ENCODE assay signal across 27 cellular contexts in genomic region chr2:232584238-232584637, GRCh38. TPM values are rescaled to one million over a fixed set of nuclear protein-coding genes. Genes with fewer than 3 reads are reported as not detected.
"Had no signal": no experiment of that assay in that cellular context is flagged by ENCODE, and none has a peak within 500 bp of the region (broad histone marks: within the 10 kb centered on the region; RNA-seq: fewer than 3 reads in every experiment).

No MANE protein-coding gene starts in this region.

- H3K36me3 ChIP-seq: breast epithelium had no signal

- H3K4me2 ChIP-seq: SK-N-SH had no signal

- DNase-seq: activated CD4-positive, alpha-beta T cell treated with anti-CD3 and anti-CD28 coated beads, Interleukin-2, amount 10 ng/mL, durations not matched to agents 24 days and 14 days; activated CD4-positive, alpha-beta T cell treated with anti-CD3 and anti-CD28 coated beads, Interleukin-2, amount 50 U/mL, for 4 hours; activated CD8-positive, alpha-beta T cell treated with anti-CD3 and anti-CD28 coated beads for 36 hours; activated gamma-delta T cell; activated naive CD4-positive, alpha-beta T cell treated with Interleukin-2 at 50 U/mL for 16 hours; activated T-cell treated with anti-CD3 and anti-CD28 coated beads, Interleukin-2, amount 50 U/mL, for 1 hour; adrenal gland; body of pancreas; NCI-H1092 treated with DMSO at 0.1 percent for 48 hours; NCI-H1417; NCI-H146; NCI-H187 treated with DMSO at 0.1 percent for 48 hours; NCI-H226; NCI-H446 treated with DMSO at 0.1 percent for 48 hours; NCI-H526; OCI-M1; Right ventricle myocardium superior; SK-N-SH had no signal

- H3K27ac ChIP-seq: adrenal gland, body of pancreas, breast epithelium, SJSA1 had no signal

- H3K4me3 ChIP-seq: adrenal gland, body of pancreas, breast epithelium, SJSA1 had no signal

- H3K27me3 ChIP-seq: adrenal gland, body of pancreas, breast epithelium, SJSA1 had no signal

- H3K9ac ChIP-seq: SK-N-SH had no signal

- FAIRE-seq: astrocyte, TTC549 had no signal

- H3K4me1 ChIP-seq: breast epithelium, SJSA1 had no signal

- H3K9me3 ChIP-seq: adrenal gland, body of pancreas, breast epithelium, SJSA1, SK-N-SH had no signal

- ATAC-seq: activated CD8-positive, alpha-beta T cell treated with anti-CD3 and anti-CD28 coated beads for 36 hours; activated naive CD4-positive, alpha-beta T cell treated with anti-CD3 and anti-CD28 coated beads, Interleukin-2, amount 50 U/mL, for 72 hours; body of pancreas had no signal

RNA-seq across cellular contexts. Expression of gene CHRNG, which starts 44.7 kb away (rescaled TPM):
- total RNA-seq: activated CD4-positive, alpha-beta T cell treated with anti-CD3 and anti-CD28 coated beads, Interleukin-2, amount 10 ng/mL, durations not matched to agents 24 days and 14 days; activated CD8-positive, alpha-beta memory T cell treated with anti-CD3 and anti-CD28 coated beads for 36 hours; activated CD8-positive, alpha-beta T cell treated with anti-CD3 and anti-CD28 coated beads for 36 hours; activated naive CD4-positive, alpha-beta T cell treated with anti-CD3 and anti-CD28 coated beads, Interleukin-2, amount 50 U/mL, for 72 hours; activated T-helper 2 cell treated with anti-CD3 and anti-CD28 coated beads, Interferon-gamma antibody, Interleukin-2, Interleukin-4, amounts not matched to agents 10 μg/mL and 5 μg/mL and 100 μg/mL, durations not matched to agents 14 hours and 24 hours and 36 hours; adrenal gland; astrocyte; body of pancreas; breast epithelium; cardiac septum; M059J; Right ventricle myocardium superior; SJSA1 had no signal
- polyA plus RNA-seq: SK-N-SH had no signal

RNA-seq across cellular contexts. Expression of gene EFHD1, which starts 49.2 kb away (rescaled TPM):
- polyA plus RNA-seq: SK-N-SH had no signal

RNA-seq across cellular contexts. Expression of gene CHRND, which starts 58.3 kb away (rescaled TPM):
- total RNA-seq: activated CD4-positive, alpha-beta T cell treated with anti-CD3 and anti-CD28 coated beads, Interleukin-2, amount 10 ng/mL, durations not matched to agents 24 days and 14 days; activated CD8-positive, alpha-beta memory T cell treated with anti-CD3 and anti-CD28 coated beads for 36 hours; activated CD8-positive, alpha-beta T cell treated with anti-CD3 and anti-CD28 coated beads for 36 hours; activated naive CD4-positive, alpha-beta T cell treated with anti-CD3 and anti-CD28 coated beads, Interleukin-2, amount 50 U/mL, for 72 hours; activated T-helper 2 cell treated with anti-CD3 and anti-CD28 coated beads, Interferon-gamma antibody, Interleukin-2, Interleukin-4, amounts not matched to agents 10 μg/mL and 5 μg/mL and 100 μg/mL, durations not matched to agents 14 hours and 24 hours and 36 hours; astrocyte; body of pancreas; breast epithelium; M059J; Right ventricle myocardium superior; SJSA1 had no signal
